ENCODE assay signal across 28 cellular contexts in genomic region chr17:78637146-78637545, GRCh38. TPM values are rescaled to one million over a fixed set of nuclear protein-coding genes. Genes with fewer than 3 reads are reported as not detected.
"Had no signal": no experiment of that assay in that cellular context is flagged by ENCODE, and none has a peak within 500 bp of the region (broad histone marks: within the 10 kb centered on the region; RNA-seq: fewer than 3 reads in every experiment).

No MANE protein-coding gene starts in this region.

- H3K9me3 Mint-ChIP-seq: natural killer cell; nephron; stimulated activated effector memory CD8-positive, alpha-beta T cell treated with anti-CD3 and anti-CD28 coated beads, Interleukin-12 subunit alpha, Interleukin-12 subunit beta, amount 100 ng/mL, for 72 hours; stimulated activated naive B cell treated with anti-CD40 and anti-IgM and Interleukin-4, amounts not matched to agents 10 μg/mL and 1 μg/mL and 100 μg/mL, for 72 hours; stimulated activated naive CD8-positive, alpha-beta T cell treated with anti-CD3 and anti-CD28 coated beads, Interleukin-15, Interleukin-2, amounts not matched to agents 100 ng/mL and 50 ng/mL, for 24 hours had no signal

- H3K4me1 Mint-ChIP-seq: natural killer cell; nephron; stimulated activated effector memory CD8-positive, alpha-beta T cell treated with anti-CD3 and anti-CD28 coated beads, Interleukin-12 subunit alpha, Interleukin-12 subunit beta, amount 100 ng/mL, for 72 hours had no signal

- H3K36me3 ChIP-seq: neutrophil, pancreas, right lobe of liver, stomach, thoracic aorta, thyroid gland, tibial nerve, upper lobe of left lung, uterus had no signal

- DNase-seq: naive thymus-derived CD4-positive, alpha-beta T cell; natural killer cell; nucleus accumbens; pancreas; psoas muscle; right lobe of liver; stimulated activated CD4-positive, alpha-beta T cell treated with anti-CD3 and anti-CD28 coated beads, Interleukin-15, amount 100 ng/mL, for 24 hours; stimulated activated CD4-positive, alpha-beta T cell treated with anti-CD3 and anti-CD28 coated beads, Interleukin-2, amount 100 ng/mL, for 24 hours; stimulated activated CD4-positive, alpha-beta T cell treated with anti-CD3 and anti-CD28 coated beads, Interleukin-2, amount 100 ng/mL, for 48 hours; stimulated activated CD4-positive, alpha-beta T cell treated with anti-CD3 and anti-CD28 coated beads, Interleukin-4, amount 100 ng/mL, for 24 hours; stimulated activated naive B cell treated with anti-CD40 and anti-IgM and Interleukin-4, amounts not matched to agents 10 μg/mL and 1 μg/mL and 100 μg/mL, for 72 hours; stimulated activated naive CD4-positive, alpha-beta T cell treated with Interleukin-2 at 50 U/mL for 16 hours; stomach; thyroid gland; trophoblast cell; upper lobe of left lung; uterus had no signal

- H3K36me3 Mint-ChIP-seq: naive thymus-derived CD4-positive, alpha-beta T cell; natural killer cell; stimulated activated effector memory CD8-positive, alpha-beta T cell treated with anti-CD3 and anti-CD28 coated beads, Interleukin-12 subunit alpha, Interleukin-12 subunit beta, amount 100 ng/mL, for 72 hours; stimulated activated naive B cell treated with anti-CD40 and anti-IgM and Interleukin-4, amounts not matched to agents 10 μg/mL and 1 μg/mL and 100 μg/mL, for 72 hours had no signal

- FAIRE-seq: pancreas had no signal

- H3K27me3 Mint-ChIP-seq: stimulated activated naive CD8-positive, alpha-beta T cell treated with anti-CD3 and anti-CD28 coated beads, Interleukin-15, Interleukin-2, amounts not matched to agents 100 ng/mL and 50 ng/mL, for 24 hours had no signal

- H3K27me3 ChIP-seq: neutrophil, pancreas, right lobe of liver, stomach, thyroid gland, tibial nerve, upper lobe of left lung, uterus had no signal

- H3K4me3 ChIP-seq: pancreas, psoas muscle, right lobe of liver, skin epidermis, smooth muscle cell, stomach, thoracic aorta, thyroid gland, tibial nerve, upper lobe of left lung, uterus had no signal

- H3K9me3 ChIP-seq: neutrophil, pancreas, psoas muscle, right lobe of liver, stomach, thoracic aorta, thyroid gland, tibial nerve, upper lobe of left lung, uterus had no signal

- H3K4me3 Mint-ChIP-seq: naive thymus-derived CD4-positive, alpha-beta T cell; natural killer cell; nephron; stimulated activated effector memory CD8-positive, alpha-beta T cell treated with anti-CD3 and anti-CD28 coated beads, Interleukin-12 subunit alpha, Interleukin-12 subunit beta, amount 100 ng/mL, for 72 hours; stimulated activated naive B cell treated with anti-CD40 and anti-IgM and Interleukin-4, amounts not matched to agents 10 μg/mL and 1 μg/mL and 100 μg/mL, for 72 hours; stimulated activated naive CD8-positive, alpha-beta T cell treated with anti-CD3 and anti-CD28 coated beads, Interleukin-15, Interleukin-2, amounts not matched to agents 100 ng/mL and 50 ng/mL, for 24 hours had no signal

- H3K27ac ChIP-seq: neutrophil, pancreas, psoas muscle, right lobe of liver, skin epidermis, stomach, thoracic aorta, thyroid gland, tibial nerve, upper lobe of left lung, uterus had no signal

- H3K4me1 ChIP-seq: pancreas, psoas muscle, right lobe of liver, stomach, thyroid gland, tibial nerve, upper lobe of left lung, uterus had no signal

- H3K27ac Mint-ChIP-seq: natural killer cell; nephron; progenitor cell of endocrine pancreas; stimulated activated effector memory CD8-positive, alpha-beta T cell treated with anti-CD3 and anti-CD28 coated beads, Interleukin-12 subunit alpha, Interleukin-12 subunit beta, amount 100 ng/mL, for 72 hours; stimulated activated naive B cell treated with anti-CD40 and anti-IgM and Interleukin-4, amounts not matched to agents 10 μg/mL and 1 μg/mL and 100 μg/mL, for 72 hours; stimulated activated naive CD8-positive, alpha-beta T cell treated with anti-CD3 and anti-CD28 coated beads, Interleukin-15, Interleukin-2, amounts not matched to agents 100 ng/mL and 50 ng/mL, for 24 hours had no signal

RNA-seq across cellular contexts. Expression of gene DNAH17, which starts 60.0 kb away (rescaled TPM):
- total RNA-seq: progenitor cell of endocrine pancreas, ureter had no signal
- polyA plus RNA-seq: neural cell had no signal
